In genomic region chrX:49155900-49156837, GRCh38 we compare ENCODE assay signal across 6 cellular contexts. TPM values are rescaled to one million over a fixed set of nuclear protein-coding genes. Genes with fewer than 3 reads are reported as not detected.
A peak's percentile ranks its signal among the peaks of the same experiment; 100 is the strongest.
DNase-seq lines count a peak whose midpoint lies in the region; ATAC-seq lines count a peak whose summit lies in the region.

No MANE protein-coding gene starts in this region.

- DNase-seq in DMS 273 treated with DMSO at 0.1 percent for 48 hours (lab: John Stamatoyannopoulos, UW), result peak; percentile 28
- peak; percentile 81 for DNase-seq in NCI-H226
- peak; percentile 79 for DNase-seq in activated T-cell treated with anti-CD3 and anti-CD28 coated beads for 48 hours (ENCODE audit: low read depth)
- DNase-seq in cardiac septum (ENCODE audit: low spot score), result peak; percentile 94
- peak; percentile 73 to 79 for DNase-seq in stimulated activated CD4-positive, alpha-beta T cell treated with anti-CD3 and anti-CD28 coated beads, Interleukin-15, amount 100 ng/mL, for 48 hours (ENCODE audit: low read depth in 2 of 2)

- intact Hi-C loops in cardiac septum (cut with DNase I), result no loop called here

- peak; percentile 78 for ATAC-seq in HG02623 (IDR thresholded peaks at IDR 0.05; ENCODE audit: unreplicated experiment)

RNA-seq across cellular contexts. Expression of gene MAGIX, which starts 6.4 kb away (rescaled TPM):
- total RNA-seq in cardiac septum, result 3.4 TPM

RNA-seq across cellular contexts. Expression of gene PLP2, which starts 15.5 kb away (rescaled TPM):
- 84.9 TPM for total RNA-seq in cardiac septum

RNA-seq across cellular contexts. Expression of gene PRICKLE3, which starts 30.0 kb away (rescaled TPM):
- total RNA-seq in cardiac septum, result 10.3 TPM

RNA-seq across cellular contexts. Expression of gene GPKOW, which starts 32.6 kb away (rescaled TPM):
- total RNA-seq in cardiac septum, result 18.7 TPM

RNA-seq across cellular contexts. Expression of gene SYP, which starts 43.8 kb away (rescaled TPM):
- 1.2 TPM for total RNA-seq in cardiac septum

Comparison
In these comparisons a context has a peak if more than half of its experiments do, and no peak if none do; other contexts are left out.
1. Peak in every context shown above with its lines: DNase-seq and ATAC-seq.
2. DNase-seq: peak in every context shown above with its lines; median percentile 94 in cardiac septum; 81 in NCI-H226; 79 in activated T-cell treated with anti-CD3 and anti-CD28 coated beads for 48 hours; 76 in stimulated activated CD4-positive, alpha-beta T cell treated with anti-CD3 and anti-CD28 coated beads, Interleukin-15, amount 100 ng/mL, for 48 hours; 28 in DMS 273 treated with DMSO at 0.1 percent for 48 hours.